Comparison of ENCODE assay signal across 8 cellular contexts in genomic region chr15:77568960-77569646, GRCh38.
DNase-seq lines count a peak whose midpoint lies in the region; ATAC-seq and TF ChIP-seq lines count a peak whose summit lies in the region.

No MANE protein-coding gene starts in this region.

- no peak for TF ChIP-seq CTCF in brain microvascular endothelial cell (IDR thresholded peaks at IDR 0.05; ENCODE audit: low read depth, low read length, missing control alignments)

- H3K27me3 ChIP-seq in brain microvascular endothelial cell (replicated peaks): no peaks in the 10 kb centered on the region

- H3K4me3 ChIP-seq in brain microvascular endothelial cell (ENCODE audit: low read depth, low read length): peak overlapping the region; percentile 33

- in situ Hi-C loops in brain microvascular endothelial cell (cut with HindIII; ENCODE audit: low pct_ligation_motif_present, low sequenced_read_pairs): no loop called here

- no peak overlapping the region for H3K27ac ChIP-seq in brain microvascular endothelial cell

- no peaks in the 10 kb centered on the region for H3K36me3 ChIP-seq in brain microvascular endothelial cell (replicated peaks)

- no peak for ATAC-seq in GM19324 (IDR thresholded peaks at IDR 0.05; ENCODE audit: low FRiP score, unreplicated experiment)
- ATAC-seq in SK-N-SH treated with all-trans-retinoic acid at 6 μM for 48 hours: no peak

- DNase-seq in MV-4-11 (lab: John Stamatoyannopoulos, UW): peak; percentile 74
- peak; percentile 32 for DNase-seq in brain microvascular endothelial cell
- DNase-seq in left kidney (ENCODE audit: low read depth, low spot score): peak; percentile 76
- DNase-seq in superior temporal gyrus (ENCODE audit: extremely low spot score): peak; percentile 18
- no peak for DNase-seq in A172 (ENCODE audit: low spot score)
- no peak for DNase-seq in NCI-H1417 treated with DMSO at 0.1 percent for 48 hours (lab: John Stamatoyannopoulos, UW)

TF ChIP-seq in SK-N-SH treated with all-trans-retinoic acid at 6 μM for 48 hours, 23 proteins besides CTCF, POLR2A, EP300 and RAD21:
- no peak for TF ChIP-seq PATZ1 (CRISPR knock-in tag; IDR thresholded peaks at IDR 0.05; ENCODE audit: borderline replicate concordance)
TF ChIP-seq in SK-N-SH treated with all-trans-retinoic acid at 6 μM for 48 hours: peak in this region for 0.

Comparison
In these comparisons a context has a peak if more than half of its experiments do, and no peak if none do; other contexts are left out.
1. DNase-seq: peak in MV-4-11 (single experiment), brain microvascular endothelial cell (single experiment), left kidney (single experiment) and superior temporal gyrus (single experiment); none in A172 (single experiment) and NCI-H1417 treated with DMSO at 0.1 percent for 48 hours (single experiment).